ENCODE assay signal across 8 cellular contexts in genomic region chr10:3776796-3777571, GRCh38. TPM values are rescaled to one million over a fixed set of nuclear protein-coding genes. Genes with fewer than 3 reads are reported as not detected.
DNase-seq lines count a peak whose midpoint lies in the region; ATAC-seq, FAIRE-seq and TF ChIP-seq lines count a peak whose summit lies in the region.

No MANE protein-coding gene starts in this region.

- CTCF ChIA-PET in GM10248 (lab: Yijun Ruan, JAX) = interaction anchor here (0.6 to 1.1 kb wide), 2 partner anchors 16 to 26 kb away, joined by 3 to 4 read pairs; no protein-coding TSS in a partner anchor

- peak; percentile 40 for DNase-seq in AG08395 (ENCODE audit: low spot score)
- peak; percentile 83 for DNase-seq in M059J (ENCODE audit: low read depth)
- DNase-seq in activated T-cell treated with anti-CD3 and anti-CD28 coated beads, Interleukin-2, amount 50 U/mL, for 24 hours = peak; percentile 51
- DNase-seq in fibroblast of peridontal ligament (ENCODE audit: extremely low read depth) = peak; percentile 97
- DNase-seq in progenitor cell of endocrine pancreas (ENCODE audit: low spot score, unreplicated experiment) = no peak
- DNase-seq in GM10248 (ENCODE audit: extremely low spot score) = no peak
- DNase-seq in urothelium cell line (ENCODE audit: low spot score) = no peak

- peaks cover 82% of the 10 kb centered on the region for H3K36me3 Mint-ChIP-seq in activated T-cell treated with anti-CD3 and anti-CD28 coated beads, Interleukin-2, amount 50 U/mL, for 24 hours (ENCODE audit: low read depth)
- peaks cover 52% of the 10 kb centered on the region for H3K36me3 Mint-ChIP-seq in progenitor cell of endocrine pancreas (ENCODE audit: insufficient read depth)

- no peak for FAIRE-seq in urothelium cell line (lab: Jason Lieb, UNC)

- H3K27ac Mint-ChIP-seq in activated T-cell treated with anti-CD3 and anti-CD28 coated beads, Interleukin-2, amount 50 U/mL, for 24 hours = peak overlapping the region; percentile 98
- H3K27ac Mint-ChIP-seq in progenitor cell of endocrine pancreas = peak overlapping the region; percentile 80

- peaks cover 76% of the 10 kb centered on the region for H3K4me1 Mint-ChIP-seq in activated T-cell treated with anti-CD3 and anti-CD28 coated beads, Interleukin-2, amount 50 U/mL, for 24 hours (ENCODE audit: low read depth)
- H3K4me1 Mint-ChIP-seq in progenitor cell of endocrine pancreas (ENCODE audit: low read depth) = peaks cover 32% of the 10 kb centered on the region

- ATAC-seq in HG02973 (IDR thresholded peaks at IDR 0.05; ENCODE audit: unreplicated experiment) = no peak

- no peak for TF ChIP-seq CTCF in progenitor cell of endocrine pancreas (IDR thresholded peaks at IDR 0.05; ENCODE audit: unreplicated experiment)
- TF ChIP-seq CTCF in GM10248 (IDR thresholded peaks at IDR 0.05; ENCODE audit: control extremely low read depth, extremely low read depth, low read depth, missing control alignments) = no peak

- POLR2A ChIA-PET in GM10248 (lab: Yijun Ruan, JAX) = interaction anchor here (0.7 to 1.3 kb wide), 3 partner anchors 29 to 159 kb away, joined by 4 to 8 read pairs (median 6); no protein-coding TSS in a partner anchor

- H3K9me3 Mint-ChIP-seq in activated T-cell treated with anti-CD3 and anti-CD28 coated beads, Interleukin-2, amount 50 U/mL, for 24 hours = no peaks in the 10 kb centered on the region
- H3K9me3 Mint-ChIP-seq in progenitor cell of endocrine pancreas (ENCODE audit: low read depth) = no peaks in the 10 kb centered on the region

- no peaks in the 10 kb centered on the region for H3K27me3 Mint-ChIP-seq in activated T-cell treated with anti-CD3 and anti-CD28 coated beads, Interleukin-2, amount 50 U/mL, for 24 hours
- H3K27me3 Mint-ChIP-seq in progenitor cell of endocrine pancreas = no peaks in the 10 kb centered on the region

- peak overlapping the region; percentile 71 for H3K4me3 Mint-ChIP-seq in activated T-cell treated with anti-CD3 and anti-CD28 coated beads, Interleukin-2, amount 50 U/mL, for 24 hours
- H3K4me3 Mint-ChIP-seq in progenitor cell of endocrine pancreas (ENCODE audit: low read depth) = no peak overlapping the region

RNA-seq across cellular contexts. Expression of gene KLF6, which starts 8.0 kb away (rescaled TPM):
- 4.8 and 9.9 TPM in 2 replicates for total RNA-seq in M059J (2014; rRNA removed; shearing (Covaris generic))
- total RNA-seq in progenitor cell of endocrine pancreas = 95.5 and 109 TPM in 2 replicates

Comparison
In these comparisons a context has a peak if more than half of its experiments do, and no peak if none do; other contexts are left out.
1. DNase-seq: peak in AG08395 (single experiment), M059J (single experiment), activated T-cell treated with anti-CD3 and anti-CD28 coated beads, Interleukin-2, amount 50 U/mL, for 24 hours (single experiment) and fibroblast of peridontal ligament (single experiment); none in progenitor cell of endocrine pancreas (single experiment), GM10248 (single experiment) and urothelium cell line (single experiment).